ENCODE assay signal across 22 cellular contexts in genomic region chr5:143290115-143290514, GRCh38.
A peak's percentile ranks its signal among the peaks of the same experiment; 100 is the strongest.
DNase-seq lines count a peak whose midpoint lies in the region; ATAC-seq, FAIRE-seq and TF ChIP-seq lines count a peak whose summit lies in the region.
"Had no signal": no experiment of that assay in that cellular context is flagged by ENCODE, and none has a peak within 500 bp of the region (broad histone marks: within the 10 kb centered on the region; RNA-seq: fewer than 3 reads in every experiment).

No MANE protein-coding gene starts in this region.

- 81% methylated on average over 2 of the region's 2 CpGs for WGBS in K562 (ENCODE audit: insufficient coverage, low coverage, missing lambda C conversion rate)
- WGBS in right lobe of liver (ENCODE audit: insufficient coverage, low coverage, low lambda C conversion rate, missing lambda C conversion rate), result 39% methylated on average over 2 of the region's 2 CpGs

- intact Hi-C loops in K562 (cut with micrococcal nuclease) (no loop called here), right lobe of liver (cut with DNase I) (no loop called here)

- no peak for TF ChIP-seq RAD21 in K562 (CRISPR knock-in tag; conservative IDR thresholded peaks at IDR 0.05 in 1 of 2, IDR thresholded peaks at IDR 0.05 in 1 of 2)

- no peak overlapping the region for H3K9ac ChIP-seq in K562 (ENCODE audit: insufficient read depth in 1 of 2, low read depth in 2 of 2, low read length in 2 of 2)
- H3K9ac ChIP-seq: GM23248 had no signal

- H3K4me1 Mint-ChIP-seq in activated CD8-positive, alpha-beta memory T cell treated with anti-CD3 and anti-CD28 coated beads, Interleukin-2, amount 10 ng/mL, durations not matched to agents 7 days and 5 days, result no peaks in the 10 kb centered on the region

- CTCF ChIA-PET in K562 (lab: Yijun Ruan, JAX; ENCODE audit: low intra/inter-chr PET ratio), result no interaction called here
- CTCF ChIA-PET in activated CD8-positive, alpha-beta memory T cell treated with anti-CD3 and anti-CD28 coated beads, Interleukin-2, amount 10 ng/mL, durations not matched to agents 7 days and 5 days (lab: Charles Lee), result interaction anchor here (0.6 kb wide), 1 partner anchor 404 kb away, joined by 3 read pairs; no protein-coding TSS in a partner anchor

- TF ChIP-seq CTCF in K562 (IDR thresholded peaks at IDR 0.05 in 2 of 3, conservative IDR thresholded peaks at IDR 0.05 in 1 of 3; ENCODE audit: insufficient read depth in 2 of 3, low read depth in 1 of 3, low read length in 3 of 3) (no peak), right lobe of liver (IDR thresholded peaks at IDR 0.05) (peak in 1 of 4 donors; percentile 18)

- H3K4me1 ChIP-seq in K562 (replicated peaks in 1 of 2; ENCODE audit: control insufficient read depth in 2 of 2, insufficient read depth in 2 of 2, low read length in 2 of 2), result no peaks in the 10 kb centered on the region
- peaks cover 0 to 8% (median 0%) of the 10 kb centered on the region in 4 donors for H3K4me1 ChIP-seq in right lobe of liver
- H3K4me1 ChIP-seq: BE2C, HAP-1 had no signal

- no peak for TF ChIP-seq POLR2A in K562 (conservative IDR thresholded peaks at IDR 0.05)
- no peak for TF ChIP-seq POLR2A in right lobe of liver (IDR thresholded peaks at IDR 0.05)

- no peak for TF ChIP-seq EP300 in K562 (IDR thresholded peaks at IDR 0.05; ENCODE audit: low read length)

- H3K4me3 ChIP-seq in K562 (no peak overlapping the region), right lobe of liver (no peak overlapping the region)
- H3K4me3 ChIP-seq: GM23248, HAP-1 had no signal

- ATAC-seq in K562 (peak; percentile 40; the same call in 2 of the 3 replicates), right lobe of liver (peak; percentile 60 to 89 (median 74))
- ATAC-seq in activated CD8-positive, alpha-beta memory T cell treated with anti-CD3 and anti-CD28 coated beads, Interleukin-2, amount 10 ng/mL, durations not matched to agents 7 days and 5 days, result no peak

- H3K27me3 Mint-ChIP-seq in activated CD8-positive, alpha-beta memory T cell treated with anti-CD3 and anti-CD28 coated beads, Interleukin-2, amount 10 ng/mL, durations not matched to agents 7 days and 5 days, result no peaks in the 10 kb centered on the region
- H3K27me3 Mint-ChIP-seq: CD4-positive, CD25-positive, alpha-beta regulatory T cell had no signal

- H3K4me2 ChIP-seq in K562 (ENCODE audit: insufficient read depth, low read length), result no peak overlapping the region

- H3K79me2 ChIP-seq in K562 (ENCODE audit: control insufficient read depth, insufficient read depth, low read length), result no peaks in the 10 kb centered on the region

- H3K27ac Mint-ChIP-seq in activated CD8-positive, alpha-beta memory T cell treated with anti-CD3 and anti-CD28 coated beads, Interleukin-2, amount 10 ng/mL, durations not matched to agents 7 days and 5 days, result no peak overlapping the region

- H3K27ac ChIP-seq in K562 (ENCODE audit: extremely low read depth, low read depth, low read length) (no peak overlapping the region), right lobe of liver (peak overlapping the region in 1 of 3 donors; percentile 7)
- H3K27ac ChIP-seq: GM23248, HL-60 had no signal

- H3K9me3 Mint-ChIP-seq in activated CD8-positive, alpha-beta memory T cell treated with anti-CD3 and anti-CD28 coated beads, Interleukin-2, amount 10 ng/mL, durations not matched to agents 7 days and 5 days (ENCODE audit: low read depth), result no peaks in the 10 kb centered on the region
- H3K9me3 Mint-ChIP-seq: CD4-positive, CD25-positive, alpha-beta regulatory T cell; CD8-positive, alpha-beta memory T cell had no signal

- H3K4me3 Mint-ChIP-seq in activated CD8-positive, alpha-beta memory T cell treated with anti-CD3 and anti-CD28 coated beads, Interleukin-2, amount 10 ng/mL, durations not matched to agents 7 days and 5 days, result no peak overlapping the region
- H3K4me3 Mint-ChIP-seq: CD4-positive, CD25-positive, alpha-beta regulatory T cell; CD8-positive, alpha-beta memory T cell had no signal

- no TSS peak for BruUV-seq in K562 (replicated peaks; lab: Mats Ljungman, UMichigan)

- H4K20me1 ChIP-seq in K562 (replicated peaks; ENCODE audit: control insufficient read depth, insufficient read depth, low read length), result no peaks in the 10 kb centered on the region

- no peak overlapping the region for H2AFZ ChIP-seq in K562 (ENCODE audit: low read depth, low read length)
- H2AFZ ChIP-seq: GM23248 had no signal

- peaks cover 30% of the 10 kb centered on the region for H3K36me3 ChIP-seq in K562 (ENCODE audit: control insufficient read depth, insufficient read depth, low read length)
- H3K36me3 ChIP-seq in right lobe of liver, result peaks cover 0 to 25% (median 7%) of the 10 kb centered on the region in 4 donors
- H3K36me3 ChIP-seq: BE2C, HAP-1 had no signal

- H3K9me1 ChIP-seq in K562 (ENCODE audit: control insufficient read depth, insufficient read depth, low read length), result no peaks in the 10 kb centered on the region

- FAIRE-seq in K562 (lab: Jason Lieb, UNC), result no peak
- FAIRE-seq: GM19239 had no signal

- peaks cover 62% of the 10 kb centered on the region for H3K36me3 Mint-ChIP-seq in activated CD8-positive, alpha-beta memory T cell treated with anti-CD3 and anti-CD28 coated beads, Interleukin-2, amount 10 ng/mL, durations not matched to agents 7 days and 5 days

- POLR2A ChIA-PET in K562 (lab: Yijun Ruan, JAX), result interaction anchor here (0.6 to 0.9 kb wide), 2 partner anchors 9 to 29 kb away, joined by 3 read pairs; no protein-coding TSS in a partner anchor

- in situ Hi-C loops in K562 (cut with MboI), result no loop called here

- H3K27me3 ChIP-seq in K562 (ENCODE audit: control insufficient read depth in 2 of 2, insufficient read depth in 2 of 2, low read length in 2 of 2), result no peaks in the 10 kb centered on the region
- no peaks in the 10 kb centered on the region for H3K27me3 ChIP-seq in right lobe of liver
- H3K27me3 ChIP-seq: BE2C had no signal

- DNase-seq in NCI-H2171 treated with DMSO at 0.1 percent for 48 hours (lab: John Stamatoyannopoulos, UW) (peak; percentile 8), NCI-H2171 (lab: John Stamatoyannopoulos, UW) (no peak), NCI-H446 treated with DMSO at 0.1 percent for 48 hours (lab: John Stamatoyannopoulos, UW) (peak; percentile 39), K562 (ENCODE audit: extremely low read depth in 1 of 4, low spot score in 3 of 4) (no peak), right lobe of liver (no peak), LoVo (ENCODE audit: low spot score) (no peak), DMS79 (lab: John Stamatoyannopoulos, UW) (no peak)
- DNase-seq in activated CD8-positive, alpha-beta memory T cell treated with anti-CD3 and anti-CD28 coated beads, Interleukin-2, amount 10 ng/mL, durations not matched to agents 7 days and 5 days, result no peak
- DNase-seq: BE2C; C1 segment of cervical spinal cord; CD4-positive, CD25-positive, alpha-beta regulatory T cell; CD8-positive, alpha-beta memory T cell; COR-L47; DMS153; DMS79 treated with DMSO at 0.1 percent for 48 hours; GF-D8; GM23248; IMR-90; KBM-7 had no signal

- H3K9me3 ChIP-seq in K562 (replicated peaks; ENCODE audit: control insufficient read depth, insufficient read depth, low read depth, low read length) (no peaks in the 10 kb centered on the region), right lobe of liver (no peaks in the 10 kb centered on the region)
- H3K9me3 ChIP-seq: BE2C, HAP-1 had no signal

Comparison
In these comparisons a context has a peak if more than half of its experiments do, and no peak if none do; other contexts are left out.
1. DNase-seq: peak in NCI-H2171 treated with DMSO at 0.1 percent for 48 hours (single experiment) and NCI-H446 treated with DMSO at 0.1 percent for 48 hours (single experiment); none in NCI-H2171 (single experiment), K562 (0 of 4), right lobe of liver (0 of 3), LoVo (single experiment), activated CD8-positive, alpha-beta memory T cell treated with anti-CD3 and anti-CD28 coated beads, Interleukin-2, amount 10 ng/mL, durations not matched to agents 7 days and 5 days (single experiment) and DMS79 (single experiment).